Comparison of ENCODE assay signal across 10 cellular contexts in genomic region chr11:126332221-126332711, GRCh38. TPM values are rescaled to one million over a fixed set of nuclear protein-coding genes. Genes with fewer than 3 reads are reported as not detected.
DNase-seq lines count a peak whose midpoint lies in the region; ATAC-seq and TF ChIP-seq lines count a peak whose summit lies in the region.
"Had no signal": no experiment of that assay in that cellular context is flagged by ENCODE, and none has a peak within 500 bp of the region (broad histone marks: within the 10 kb centered on the region; RNA-seq: fewer than 3 reads in every experiment).

No MANE protein-coding gene starts in this region.

- H3K4me2 ChIP-seq in fibroblast of lung (ENCODE audit: extremely low read depth, insufficient read depth, low read length), result peak overlapping the region; percentile 41

- no peak overlapping the region for H3K4me3 ChIP-seq in Peyer's patch
- H3K4me3 ChIP-seq in fibroblast of lung (replicated peaks in 1 of 4; ENCODE audit: control extremely low read depth in 1 of 4, insufficient read depth in 1 of 4, low read depth in 3 of 4, low read length in 4 of 4), result no peak overlapping the region

- H3K27me3 ChIP-seq in Peyer's patch (no peaks in the 10 kb centered on the region), fibroblast of lung (ENCODE audit: control insufficient read depth, insufficient read depth, low read length) (no peaks in the 10 kb centered on the region)

- no peak overlapping the region for H3K27ac ChIP-seq in Peyer's patch
- peak overlapping the region; percentile 29 for H3K27ac ChIP-seq in fibroblast of lung (ENCODE audit: insufficient read depth, low read length)

- peak overlapping the region; percentile 13 for H3K9ac ChIP-seq in fibroblast of lung (ENCODE audit: insufficient read depth, low read length)

- no peak for TF ChIP-seq CTCF in Peyer's patch (IDR thresholded peaks at IDR 0.05)
- TF ChIP-seq CTCF in fibroblast of lung (conservative IDR thresholded peaks at IDR 0.05 in 1 of 2, IDR thresholded peaks at IDR 0.05 in 1 of 2; ENCODE audit: low read depth in 1 of 2, low read length in 2 of 2), result no peak

- ATAC-seq in GM21528 (IDR thresholded peaks at IDR 0.05; ENCODE audit: low FRiP score, unreplicated experiment) (no peak), GM18498 (IDR thresholded peaks at IDR 0.05; ENCODE audit: unreplicated experiment) (no peak), HG02973 (IDR thresholded peaks at IDR 0.05; ENCODE audit: unreplicated experiment) (no peak)

- H3K36me3 ChIP-seq in Peyer's patch, result no peaks in the 10 kb centered on the region
- H3K36me3 ChIP-seq in fibroblast of lung (ENCODE audit: control insufficient read depth, insufficient read depth, low read length), result peaks cover 3% of the 10 kb centered on the region

- no peaks in the 10 kb centered on the region for H3K79me2 ChIP-seq in fibroblast of lung (ENCODE audit: control insufficient read depth, insufficient read depth, low read length)

- DNase-seq in DMS 273 (lab: John Stamatoyannopoulos, UW; ENCODE audit: unreplicated experiment) (peak; percentile 71), Peyer's patch (peak in 2 of 3 donors; percentile 50 to 65), fibroblast of lung (ENCODE audit: low read depth in 2 of 2) (peak; percentile 85 to 88), pons (ENCODE audit: low spot score) (peak; percentile 66), HuH-7.5 (ENCODE audit: low spot score) (no peak)
- DNase-seq: activated naive CD8-positive, alpha-beta T cell treated with anti-CD3 and anti-CD28 coated beads, Interleukin-2, amount 10 ng/mL, durations not matched to agents 7 days and 5 days; OCI-M1 had no signal

- no peaks in the 10 kb centered on the region for H4K20me1 ChIP-seq in fibroblast of lung (ENCODE audit: control insufficient read depth, extremely low read depth, insufficient read depth, low read length)

- no peak for TF ChIP-seq POLR2A in Peyer's patch (IDR thresholded peaks at IDR 0.05)

- H3K9me3 ChIP-seq in Peyer's patch, result no peaks in the 10 kb centered on the region
- no peaks in the 10 kb centered on the region for H3K9me3 ChIP-seq in fibroblast of lung (ENCODE audit: control insufficient read depth, insufficient read depth, low read depth, low read length)

- H3K4me1 ChIP-seq in Peyer's patch (peaks cover 0 to 6% (median 0%) of the 10 kb centered on the region in 4 donors), fibroblast of lung (ENCODE audit: control insufficient read depth, extremely low read depth, insufficient read depth, low read length) (peaks cover 15% of the 10 kb centered on the region)

- H2AFZ ChIP-seq in fibroblast of lung (ENCODE audit: low read length), result no peak overlapping the region

RNA-seq across cellular contexts. Expression of gene ST3GAL4, which starts 23.2 kb away (rescaled TPM):
- total RNA-seq in Peyer's patch, result 10 to 100 TPM in 1 of 4 donors, 1 to 10 TPM in 3; 1.1 to 14.0 (median 8.6) TPM
- total RNA-seq in fibroblast of lung, result 25.2 and 36.8 TPM in 2 replicates
- 16.7 and 24.8 TPM in 2 replicates for polyA plus RNA-seq in fibroblast of lung
- 14.7 and 23.5 TPM in 2 replicates for polyA plus RNA-seq in fibroblast of lung (2012)
- 25.7 and 55.7 TPM in 2 replicates for polyA minus RNA-seq in fibroblast of lung (ENCODE audit: low replicate concordance)

RNA-seq across cellular contexts. Expression of gene DCPS, which starts 28.4 kb away (rescaled TPM):
- total RNA-seq in Peyer's patch (10 to 100 TPM in 1 of 4 donors, 1 to 10 TPM in 3; 6.7 to 23.9 (median 7.9) TPM), fibroblast of lung (9.8 and 13.0 TPM in 2 replicates)
- 22.7 and 40.8 TPM in 2 replicates for polyA plus RNA-seq in fibroblast of lung
- 20.1 and 42.9 TPM in 2 replicates for polyA plus RNA-seq in fibroblast of lung (2012)
- polyA minus RNA-seq in fibroblast of lung (ENCODE audit: low replicate concordance), result 16.3 and 32.0 TPM in 2 replicates

RNA-seq across cellular contexts. Expression of gene TIRAP, which starts 49.4 kb away (rescaled TPM):
- 10 to 100 TPM; 14.9 to 35.8 (median 31.8) TPM for total RNA-seq in Peyer's patch
- total RNA-seq in fibroblast of lung, result 3.3 and 4.8 TPM in 2 replicates
- polyA plus RNA-seq in fibroblast of lung, result 5.1 and 5.4 TPM in 2 replicates
- polyA plus RNA-seq in fibroblast of lung (2012), result 5.7 and 7.4 TPM in 2 replicates
- polyA minus RNA-seq in fibroblast of lung (ENCODE audit: low replicate concordance), result 16.3 and 17.4 TPM in 2 replicates
